5 cellular contexts compared by ENCODE assay signal in genomic region chr15:72915843-72916242, GRCh38.
"Had no signal": no experiment of that assay in that cellular context is flagged by ENCODE, and none has a peak within 500 bp of the region (broad histone marks: within the 10 kb centered on the region; RNA-seq: fewer than 3 reads in every experiment).

No MANE protein-coding gene starts in this region.

- DNase-seq: IMR-90, KBM-7 had no signal

- H3K4me3 Mint-ChIP-seq: IgD-negative memory B cell had no signal

- H3K4me3 ChIP-seq: K562 had no signal

- H3K27ac ChIP-seq: HL-60 had no signal

- H3K9me3 Mint-ChIP-seq: IgD-negative memory B cell had no signal

- H3K36me3 Mint-ChIP-seq: IgD-negative memory B cell had no signal

- H3K4me1 Mint-ChIP-seq: IgD-negative memory B cell had no signal
